8 cellular contexts compared by ENCODE assay signal in genomic region chr6:57035549-57035948, GRCh38.
"Had no signal": no experiment of that assay in that cellular context is flagged by ENCODE, and none has a peak within 500 bp of the region (broad histone marks: within the 10 kb centered on the region; RNA-seq: fewer than 3 reads in every experiment).

No MANE protein-coding gene starts in this region.

- ATAC-seq: GM12878 had no signal

- FAIRE-seq: G401.6, GM12878, GM12891, GM12892, GM18507, GM19239 had no signal

- DNase-seq: GDM1, GF-D8 had no signal

- H3K4me3 ChIP-seq: GM12878 had no signal
